Comparison of ENCODE assay signal across 1 cellular context in genomic region chr17:1561420-1562177, GRCh38.
TF ChIP-seq lines count a peak whose summit lies in the region.

No MANE protein-coding gene starts in this region.

TF ChIP-seq in K562, 482 proteins besides CTCF, POLR2A, EP300 and RAD21 (continued from another document and continues in another):
- 0 out of 2 replicates have a peak, but pooled peaks have one; percentile 42 for TF ChIP-seq ZBTB40 (IDR thresholded peaks at IDR 0.05)
- no peak for TF ChIP-seq ZBTB40 (CRISPR knock-in tag; IDR thresholded peaks at IDR 0.05)
- no peak for TF ChIP-seq POLR2B (IDR thresholded peaks at IDR 0.05; ENCODE audit: low read depth, partially characterized antibody)
- no peak for TF ChIP-seq ZNF12 (CRISPR knock-in tag; IDR thresholded peaks at IDR 0.05)
- TF ChIP-seq RB1 (IDR thresholded peaks at IDR 0.05; ENCODE audit: low read depth), result peak; percentile 63; the same call in 1 of the 2 replicates
- peak; percentile 47; a peak in 2 of 4 replicates for TF ChIP-seq NRF1 (conservative IDR thresholded peaks at IDR 0.05 in 1 of 2, IDR thresholded peaks at IDR 0.05 in 1 of 2)
- TF ChIP-seq ZNF121 (CRISPR knock-in tag; conservative IDR thresholded peaks at IDR 0.05), result peak; percentile 55
- peak; percentile 74 for TF ChIP-seq ZFX (CRISPR knock-in tag; IDR thresholded peaks at IDR 0.05)
- TF ChIP-seq ZBTB11 (CRISPR knock-in tag; IDR thresholded peaks at IDR 0.05), result 0 out of 6 replicates have a peak, but pooled peaks of 1 of the 3 experiments have one; percentile 8
- peak; percentile 12 for TF ChIP-seq RBM25 (IDR thresholded peaks at IDR 0.05; ENCODE audit: low read depth, low read length, severe bottlenecking)
- TF ChIP-seq LEF1 (IDR thresholded peaks at IDR 0.05), result no peak
- peak; percentile 95 to 96 for TF ChIP-seq UBTF (IDR thresholded peaks at IDR 0.05; ENCODE audit: borderline replicate concordance in 1 of 2, low read depth in 2 of 2, low read length in 2 of 2)
- 0 out of 2 replicates have a peak, but pooled peaks have one; percentile 30 for TF ChIP-seq GATAD2A (IDR thresholded peaks at IDR 0.05)
- TF ChIP-seq, protein P1, sequence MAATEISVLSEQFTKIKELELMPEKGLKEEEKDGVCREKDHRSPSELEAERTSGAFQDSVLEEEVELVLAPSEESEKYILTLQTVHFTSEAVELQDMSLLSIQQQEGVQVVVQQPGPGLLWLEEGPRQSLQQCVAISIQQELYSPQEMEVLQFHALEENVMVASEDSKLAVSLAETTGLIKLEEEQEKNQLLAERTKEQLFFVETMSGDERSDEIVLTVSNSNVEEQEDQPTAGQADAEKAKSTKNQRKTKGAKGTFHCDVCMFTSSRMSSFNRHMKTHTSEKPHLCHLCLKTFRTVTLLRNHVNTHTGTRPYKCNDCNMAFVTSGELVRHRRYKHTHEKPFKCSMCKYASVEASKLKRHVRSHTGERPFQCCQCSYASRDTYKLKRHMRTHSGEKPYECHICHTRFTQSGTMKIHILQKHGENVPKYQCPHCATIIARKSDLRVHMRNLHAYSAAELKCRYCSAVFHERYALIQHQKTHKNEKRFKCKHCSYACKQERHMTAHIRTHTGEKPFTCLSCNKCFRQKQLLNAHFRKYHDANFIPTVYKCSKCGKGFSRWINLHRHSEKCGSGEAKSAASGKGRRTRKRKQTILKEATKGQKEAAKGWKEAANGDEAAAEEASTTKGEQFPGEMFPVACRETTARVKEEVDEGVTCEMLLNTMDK (IDR thresholded peaks at IDR 0.05; ENCODE audit: borderline replicate concordance, insufficient read depth, low read depth, low read length, poor library complexity, severe bottlenecking), result peak; percentile 63
- TF ChIP-seq CTBP1 (IDR thresholded peaks at IDR 0.05; ENCODE audit: borderline replicate concordance), result 0 out of 2 replicates have a peak, but pooled peaks have one; percentile 19
- TF ChIP-seq ZBTB7A (IDR thresholded peaks at IDR 0.05; ENCODE audit: borderline replicate concordance, control insufficient read depth, low read depth, low read length), result peak; percentile 58; the same call in 1 of the 2 replicates
- no peak for TF ChIP-seq POU5F1 (IDR thresholded peaks at IDR 0.05; ENCODE audit: borderline replicate concordance, low read depth, low read length, partially characterized antibody)
- TF ChIP-seq E2F6 (IDR thresholded peaks at IDR 0.05; ENCODE audit: borderline replicate concordance in 1 of 2, extremely low read depth in 1 of 2, insufficient read depth in 1 of 2, insufficient read length in 1 of 2, low read depth in 1 of 2, low read length in 1 of 2, poor library complexity in 1 of 2, severe bottlenecking in 1 of 2), result peak in 1 of 2 experiments; percentile 42
- TF ChIP-seq, protein P2, sequence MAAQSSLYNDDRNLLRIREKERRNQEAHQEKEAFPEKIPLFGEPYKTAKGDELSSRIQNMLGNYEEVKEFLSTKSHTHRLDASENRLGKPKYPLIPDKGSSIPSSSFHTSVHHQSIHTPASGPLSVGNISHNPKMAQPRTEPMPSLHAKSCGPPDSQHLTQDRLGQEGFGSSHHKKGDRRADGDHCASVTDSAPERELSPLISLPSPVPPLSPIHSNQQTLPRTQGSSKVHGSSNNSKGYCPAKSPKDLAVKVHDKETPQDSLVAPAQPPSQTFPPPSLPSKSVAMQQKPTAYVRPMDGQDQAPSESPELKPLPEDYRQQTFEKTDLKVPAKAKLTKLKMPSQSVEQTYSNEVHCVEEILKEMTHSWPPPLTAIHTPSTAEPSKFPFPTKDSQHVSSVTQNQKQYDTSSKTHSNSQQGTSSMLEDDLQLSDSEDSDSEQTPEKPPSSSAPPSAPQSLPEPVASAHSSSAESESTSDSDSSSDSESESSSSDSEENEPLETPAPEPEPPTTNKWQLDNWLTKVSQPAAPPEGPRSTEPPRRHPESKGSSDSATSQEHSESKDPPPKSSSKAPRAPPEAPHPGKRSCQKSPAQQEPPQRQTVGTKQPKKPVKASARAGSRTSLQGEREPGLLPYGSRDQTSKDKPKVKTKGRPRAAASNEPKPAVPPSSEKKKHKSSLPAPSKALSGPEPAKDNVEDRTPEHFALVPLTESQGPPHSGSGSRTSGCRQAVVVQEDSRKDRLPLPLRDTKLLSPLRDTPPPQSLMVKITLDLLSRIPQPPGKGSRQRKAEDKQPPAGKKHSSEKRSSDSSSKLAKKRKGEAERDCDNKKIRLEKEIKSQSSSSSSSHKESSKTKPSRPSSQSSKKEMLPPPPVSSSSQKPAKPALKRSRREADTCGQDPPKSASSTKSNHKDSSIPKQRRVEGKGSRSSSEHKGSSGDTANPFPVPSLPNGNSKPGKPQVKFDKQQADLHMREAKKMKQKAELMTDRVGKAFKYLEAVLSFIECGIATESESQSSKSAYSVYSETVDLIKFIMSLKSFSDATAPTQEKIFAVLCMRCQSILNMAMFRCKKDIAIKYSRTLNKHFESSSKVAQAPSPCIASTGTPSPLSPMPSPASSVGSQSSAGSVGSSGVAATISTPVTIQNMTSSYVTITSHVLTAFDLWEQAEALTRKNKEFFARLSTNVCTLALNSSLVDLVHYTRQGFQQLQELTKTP (IDR thresholded peaks at IDR 0.05; ENCODE audit: low read depth in 1 of 2, partially characterized antibody in 2 of 2), result no peak
- no peak for TF ChIP-seq BRD4 (IDR thresholded peaks at IDR 0.05)
- TF ChIP-seq, protein P3, sequence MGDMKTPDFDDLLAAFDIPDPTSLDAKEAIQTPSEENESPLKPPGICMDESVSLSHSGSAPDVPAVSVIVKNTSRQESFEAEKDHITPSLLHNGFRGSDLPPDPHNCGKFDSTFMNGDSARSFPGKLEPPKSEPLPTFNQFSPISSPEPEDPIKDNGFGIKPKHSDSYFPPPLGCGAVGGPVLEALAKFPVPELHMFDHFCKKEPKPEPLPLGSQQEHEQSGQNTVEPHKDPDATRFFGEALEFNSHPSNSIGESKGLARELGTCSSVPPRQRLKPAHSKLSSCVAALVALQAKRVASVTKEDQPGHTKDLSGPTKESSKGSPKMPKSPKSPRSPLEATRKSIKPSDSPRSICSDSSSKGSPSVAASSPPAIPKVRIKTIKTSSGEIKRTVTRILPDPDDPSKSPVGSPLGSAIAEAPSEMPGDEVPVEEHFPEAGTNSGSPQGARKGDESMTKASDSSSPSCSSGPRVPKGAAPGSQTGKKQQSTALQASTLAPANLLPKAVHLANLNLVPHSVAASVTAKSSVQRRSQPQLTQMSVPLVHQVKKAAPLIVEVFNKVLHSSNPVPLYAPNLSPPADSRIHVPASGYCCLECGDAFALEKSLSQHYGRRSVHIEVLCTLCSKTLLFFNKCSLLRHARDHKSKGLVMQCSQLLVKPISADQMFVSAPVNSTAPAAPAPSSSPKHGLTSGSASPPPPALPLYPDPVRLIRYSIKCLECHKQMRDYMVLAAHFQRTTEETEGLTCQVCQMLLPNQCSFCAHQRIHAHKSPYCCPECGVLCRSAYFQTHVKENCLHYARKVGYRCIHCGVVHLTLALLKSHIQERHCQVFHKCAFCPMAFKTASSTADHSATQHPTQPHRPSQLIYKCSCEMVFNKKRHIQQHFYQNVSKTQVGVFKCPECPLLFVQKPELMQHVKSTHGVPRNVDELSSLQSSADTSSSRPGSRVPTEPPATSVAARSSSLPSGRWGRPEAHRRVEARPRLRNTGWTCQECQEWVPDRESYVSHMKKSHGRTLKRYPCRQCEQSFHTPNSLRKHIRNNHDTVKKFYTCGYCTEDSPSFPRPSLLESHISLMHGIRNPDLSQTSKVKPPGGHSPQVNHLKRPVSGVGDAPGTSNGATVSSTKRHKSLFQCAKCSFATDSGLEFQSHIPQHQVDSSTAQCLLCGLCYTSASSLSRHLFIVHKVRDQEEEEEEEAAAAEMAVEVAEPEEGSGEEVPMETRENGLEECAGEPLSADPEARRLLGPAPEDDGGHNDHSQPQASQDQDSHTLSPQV (IDR thresholded peaks at IDR 0.05), result no peak
